14 cellular contexts compared by ENCODE assay signal in the genomic region with DNA sequence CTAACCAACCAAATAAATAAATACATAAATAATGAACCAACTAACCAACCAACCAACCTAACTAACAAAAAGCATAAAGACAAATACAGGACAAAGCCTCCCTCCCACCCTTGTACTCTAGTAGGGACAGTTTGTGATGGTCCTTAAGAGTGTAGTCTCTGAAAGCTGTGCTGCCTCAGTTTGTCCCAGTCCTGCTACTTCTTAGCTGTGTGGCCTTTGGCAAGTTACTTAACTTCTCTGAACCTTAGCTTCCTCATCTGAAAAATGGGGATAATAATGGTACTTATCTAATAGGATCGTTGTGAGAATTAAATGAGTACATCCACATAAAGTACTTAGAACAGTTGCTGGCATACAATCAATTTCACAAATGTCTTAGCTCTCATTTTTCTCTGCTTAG.
A peak's percentile ranks its signal among the peaks of the same experiment; 100 is the strongest.
DNase-seq lines count a peak whose midpoint lies in the region; ATAC-seq and TF ChIP-seq lines count a peak whose summit lies in the region.
"Had no signal": no experiment of that assay in that cellular context is flagged by ENCODE, and none has a peak within 500 bp of the region (broad histone marks: within the 10 kb centered on the region; RNA-seq: fewer than 3 reads in every experiment).

No MANE protein-coding gene starts in this region.

- no peaks in the 10 kb centered on the region for H4K20me1 ChIP-seq in BLaER1 treated with 17β-estradiol and CSF1 and Interleukin-3, amounts not matched to agents 10 nM and 100 nM
- H4K20me1 ChIP-seq in KMS-11 (ENCODE audit: insufficient read depth), result no peaks in the 10 kb centered on the region
- no peaks in the 10 kb centered on the region for H4K20me1 ChIP-seq in neural progenitor cell (ENCODE audit: low read depth)

- H3F3A ChIP-seq in neural progenitor cell (ENCODE audit: low read depth), result no peaks in the 10 kb centered on the region

- H3K36me3 Mint-ChIP-seq in neural progenitor cell, result no peaks in the 10 kb centered on the region
- no peaks in the 10 kb centered on the region for H3K36me3 Mint-ChIP-seq in mesothelial cell of epicardium

- no peak overlapping the region for H3K27ac Mint-ChIP-seq in neural progenitor cell
- no peak overlapping the region for H3K27ac Mint-ChIP-seq in mesothelial cell of epicardium
- H3K27ac Mint-ChIP-seq: H9 had no signal

- WGBS in esophagus squamous epithelium, 2 donors, result 32 to 61% methylated on average over 1 of the region's 1 CpG

- H3K4me2 ChIP-seq in BLaER1 treated with 17β-estradiol and CSF1 and Interleukin-3, amounts not matched to agents 10 nM and 100 nM, result peak overlapping the region in 6 of 11 experiments; percentile 63 to 82 (median 69); a peak in 7 of 22 replicates
- H3K4me2 ChIP-seq in KMS-11 (peak overlapping the region; percentile 91; the same call in 1 of the 2 replicates), neural progenitor cell (no peak overlapping the region)

- no peak for ATAC-seq in HG02884 (IDR thresholded peaks at IDR 0.05; ENCODE audit: unreplicated experiment)
- ATAC-seq: HepG2 had no signal

- DNase-seq in esophagus squamous epithelium (lab: John Stamatoyannopoulos, UW), result no peak
- no peak for DNase-seq in neural progenitor cell (ENCODE audit: low spot score)
- DNase-seq in GM20000 (ENCODE audit: low spot score), result no peak
- no peak for DNase-seq in mesothelial cell of epicardium (ENCODE audit: low spot score in 2 of 2, unreplicated experiment in 2 of 2)
- DNase-seq: BE2C; Caco-2; CD8-positive, alpha-beta memory T cell; DMS53; GOT3; H9 had no signal

- intact Hi-C loops in esophagus squamous epithelium (cut with DNase I), result no loop called here

- peak overlapping the region in 2 of 11 experiments; percentile 71 to 80; a peak in 2 of 22 replicates for H3K27ac ChIP-seq in BLaER1 treated with 17β-estradiol and CSF1 and Interleukin-3, amounts not matched to agents 10 nM and 100 nM
- H3K27ac ChIP-seq in KMS-11, result peak overlapping the region; percentile 91; the same call in 1 of the 2 replicates
- H3K27ac ChIP-seq in esophagus squamous epithelium, result peak overlapping the region in 3 of 4 donors; percentile 7 to 80 (median 16)
- H3K27ac ChIP-seq in neural progenitor cell, result no peak overlapping the region

- peaks cover 0 to 9% (median 3%) of the 10 kb centered on the region in 11 experiments; a peak in 6 of 22 replicates for H3K9me3 ChIP-seq in BLaER1 treated with 17β-estradiol and CSF1 and Interleukin-3, amounts not matched to agents 10 nM and 100 nM (replicated peaks in 1 of 11)
- H3K9me3 ChIP-seq in esophagus squamous epithelium (no peaks in the 10 kb centered on the region), neural progenitor cell (ENCODE audit: low read depth) (no peaks in the 10 kb centered on the region)
- H3K9me3 ChIP-seq: BE2C, Caco-2 had no signal

- H3K4me1 ChIP-seq in BLaER1 treated with 17β-estradiol and CSF1 and Interleukin-3, amounts not matched to agents 10 nM and 100 nM, result peaks cover 7 to 47% (median 38%) of the 10 kb centered on the region in 10 experiments; a peak in 18 of 20 replicates
- H3K4me1 ChIP-seq in KMS-11 (ENCODE audit: low read depth, poor library complexity, severe bottlenecking), result peaks cover 92% of the 10 kb centered on the region
- H3K4me1 ChIP-seq in esophagus squamous epithelium, result peaks cover 0 to 77% (median 15%) of the 10 kb centered on the region in 3 donors
- H3K4me1 ChIP-seq in neural progenitor cell, result peaks cover 6% of the 10 kb centered on the region
- H3K4me1 ChIP-seq: BE2C, Caco-2 had no signal

- no peak overlapping the region for H3K4me3 Mint-ChIP-seq in neural progenitor cell
- no peak overlapping the region for H3K4me3 Mint-ChIP-seq in mesothelial cell of epicardium
- H3K4me3 Mint-ChIP-seq: CD8-positive, alpha-beta memory T cell; H9 had no signal

- TF ChIP-seq CTCF in KMS-11 (conservative IDR thresholded peaks at IDR 0.05; ENCODE audit: low read depth, low read length), result no peak
- no peak for TF ChIP-seq CTCF in esophagus squamous epithelium (IDR thresholded peaks at IDR 0.05)
- TF ChIP-seq CTCF in neural progenitor cell (IDR thresholded peaks at IDR 0.05), result no peak
- no peak for TF ChIP-seq CTCF in GM20000 (IDR thresholded peaks at IDR 0.05; ENCODE audit: extremely low read depth, missing control alignments)
- TF ChIP-seq CTCF in mesothelial cell of epicardium (IDR thresholded peaks at IDR 0.05; ENCODE audit: unreplicated experiment), result no peak

- H3K27me3 ChIP-seq in BLaER1 treated with 17β-estradiol and CSF1 and Interleukin-3, amounts not matched to agents 10 nM and 100 nM, result no peaks in the 10 kb centered on the region
- H3K27me3 ChIP-seq in KMS-11 (ENCODE audit: insufficient read depth, low read depth) (0 out of 2 replicates have a peak, but pooled peaks cover 4% of the 10 kb centered on the region), esophagus squamous epithelium (no peaks in the 10 kb centered on the region), neural progenitor cell (no peaks in the 10 kb centered on the region)

- H3K36me3 ChIP-seq in BLaER1 treated with 17β-estradiol and CSF1 and Interleukin-3, amounts not matched to agents 10 nM and 100 nM, result no peaks in the 10 kb centered on the region
- H3K36me3 ChIP-seq in KMS-11 (ENCODE audit: insufficient read depth) (no peaks in the 10 kb centered on the region), esophagus squamous epithelium (no peaks in the 10 kb centered on the region), neural progenitor cell (no peaks in the 10 kb centered on the region)
- H3K36me3 ChIP-seq: BE2C had no signal

- H2AFZ ChIP-seq in KMS-11 (ENCODE audit: low read depth) (no peak overlapping the region), neural progenitor cell (replicated peaks) (no peak overlapping the region)

- H3K79me2 ChIP-seq in KMS-11 (ENCODE audit: insufficient read depth, low read depth) (no peaks in the 10 kb centered on the region), neural progenitor cell (ENCODE audit: low read depth) (no peaks in the 10 kb centered on the region)

- TF ChIP-seq POLR2A in esophagus squamous epithelium (IDR thresholded peaks at IDR 0.05), result no peak

- H3K9me3 Mint-ChIP-seq in neural progenitor cell, result no peaks in the 10 kb centered on the region
- no peaks in the 10 kb centered on the region for H3K9me3 Mint-ChIP-seq in mesothelial cell of epicardium
- H3K9me3 Mint-ChIP-seq: CD8-positive, alpha-beta memory T cell; H9 had no signal

- H3K27me3 Mint-ChIP-seq in neural progenitor cell (ENCODE audit: insufficient read depth, low read depth), result no peaks in the 10 kb centered on the region
- H3K27me3 Mint-ChIP-seq in mesothelial cell of epicardium (ENCODE audit: low read depth), result no peaks in the 10 kb centered on the region

- no peak overlapping the region for H3K4me3 ChIP-seq in BLaER1 treated with 17β-estradiol and CSF1 and Interleukin-3, amounts not matched to agents 10 nM and 100 nM
- H3K4me3 ChIP-seq in KMS-11 (IDR thresholded peaks at IDR 0.05; ENCODE audit: insufficient read depth, low read depth, low read length) (no peak overlapping the region), esophagus squamous epithelium (no peak overlapping the region), neural progenitor cell (no peak overlapping the region)

- no peak overlapping the region for H3K9ac ChIP-seq in BLaER1 treated with 17β-estradiol and CSF1 and Interleukin-3, amounts not matched to agents 10 nM and 100 nM
- H3K9ac ChIP-seq in KMS-11 (no peak overlapping the region), neural progenitor cell (no peak overlapping the region)

- H3K4me1 Mint-ChIP-seq in neural progenitor cell (peaks cover 3% of the 10 kb centered on the region), mesothelial cell of epicardium (peaks cover 73% of the 10 kb centered on the region)
